In the genomic region with DNA sequence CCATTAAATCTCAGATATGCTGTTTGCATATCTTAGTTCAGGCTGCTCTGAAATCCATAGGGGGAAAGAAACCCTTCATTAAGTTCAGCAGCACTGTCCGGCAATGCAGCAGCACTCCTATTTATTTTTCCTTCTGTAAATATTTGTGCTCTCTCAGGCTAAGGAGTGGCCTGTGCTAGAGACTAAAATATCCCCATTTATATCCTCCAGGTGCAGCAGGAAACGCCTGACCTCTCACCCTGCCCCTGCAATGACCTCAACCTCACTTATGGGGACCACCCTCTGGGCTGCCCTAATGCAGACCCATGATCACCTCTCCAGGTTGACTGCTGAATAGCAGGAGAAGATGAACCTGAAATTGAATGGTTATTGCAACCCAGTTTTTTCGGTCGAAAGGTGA, we compare ENCODE assay signal across 1 cellular context.
A peak's percentile ranks its signal among the peaks of the same experiment; 100 is the strongest.
TF ChIP-seq lines count a peak whose summit lies in the region.

No MANE protein-coding gene starts in this region.

TF ChIP-seq in H1, 55 proteins besides CTCF, POLR2A, EP300 and RAD21:
- TF ChIP-seq SRF (IDR thresholded peaks at IDR 0.05; ENCODE audit: low read depth, low read length) (no peak), HDAC6 (IDR thresholded peaks at IDR 0.05; ENCODE audit: low read depth, low read length) (no peak), POU5F1 (IDR thresholded peaks at IDR 0.05; ENCODE audit: low read depth, low read length) (no peak), RXRA (IDR thresholded peaks at IDR 0.05; ENCODE audit: insufficient read depth, low read depth, low read length) (0 out of 2 replicates have a peak, but pooled peaks have one; percentile 70)
